ENCODE assay signal across 13 cellular contexts in genomic region chr2:77831068-77831467, GRCh38.
DNase-seq lines count a peak whose midpoint lies in the region; ATAC-seq, FAIRE-seq and TF ChIP-seq lines count a peak whose summit lies in the region.
"Had no signal": no experiment of that assay in that cellular context is flagged by ENCODE, and none has a peak within 500 bp of the region (broad histone marks: within the 10 kb centered on the region; RNA-seq: fewer than 3 reads in every experiment).

No MANE protein-coding gene starts in this region.

- no peak for TF ChIP-seq CTCF in left lung (IDR thresholded peaks at IDR 0.05)
- TF ChIP-seq CTCF in right atrium auricular region (IDR thresholded peaks at IDR 0.05), result no peak

- no peaks in the 10 kb centered on the region for H3K27me3 Mint-ChIP-seq in effector memory CD8-positive, alpha-beta T cell

- DNase-seq in H4 (ENCODE audit: low spot score) (peak; percentile 7), LoVo (ENCODE audit: low spot score) (peak; percentile 34), left lung (no peak), urothelium cell line (ENCODE audit: low spot score) (no peak), right atrium auricular region (ENCODE audit: low spot score) (no peak)
- no peak for DNase-seq in effector memory CD8-positive, alpha-beta T cell
- DNase-seq: DMS79, GOT3, HCEC 1CT, HFFc6 had no signal

- H3K4me1 Mint-ChIP-seq in effector memory CD8-positive, alpha-beta T cell (ENCODE audit: low read depth in 2 of 2), result no peaks in the 10 kb centered on the region

- no peak overlapping the region for H3K27ac ChIP-seq in left lung
- H3K27ac ChIP-seq in right atrium auricular region, result no peak overlapping the region
- H3K27ac ChIP-seq: BLaER1 had no signal

- H3K36me3 ChIP-seq in left lung (no peaks in the 10 kb centered on the region), right atrium auricular region (no peaks in the 10 kb centered on the region)
- H3K36me3 ChIP-seq: BLaER1 had no signal

- peaks cover 17 to 57% of the 10 kb centered on the region in 2 donors for H3K9me3 Mint-ChIP-seq in effector memory CD8-positive, alpha-beta T cell

- FAIRE-seq in urothelium cell line (lab: Jason Lieb, UNC), result peak; percentile 13
- FAIRE-seq: GM12891, HTR-8/SVneo had no signal

- H3K4me3 Mint-ChIP-seq in effector memory CD8-positive, alpha-beta T cell, result no peak overlapping the region
- H3K4me3 Mint-ChIP-seq: HFFc6 had no signal

- H3K4me1 ChIP-seq in left lung, result no peaks in the 10 kb centered on the region
- no peaks in the 10 kb centered on the region for H3K4me1 ChIP-seq in right atrium auricular region
- H3K4me1 ChIP-seq: BLaER1 had no signal

- peak; percentile 26 for ATAC-seq in left lung
- ATAC-seq in effector memory CD8-positive, alpha-beta T cell (replicated peaks), result no peak

- no peaks in the 10 kb centered on the region for H3K36me3 Mint-ChIP-seq in effector memory CD8-positive, alpha-beta T cell (ENCODE audit: insufficient read depth)

- intact Hi-C loops in left lung (cut with DNase I), result no loop called here

- no peak overlapping the region for H3K27ac Mint-ChIP-seq in effector memory CD8-positive, alpha-beta T cell
- H3K27ac Mint-ChIP-seq: HFFc6 had no signal

- no peaks in the 10 kb centered on the region for H3K27me3 ChIP-seq in left lung
- H3K27me3 ChIP-seq in right atrium auricular region, result no peaks in the 10 kb centered on the region
- H3K27me3 ChIP-seq: BLaER1 had no signal

- peaks cover 0 to 45% of the 10 kb centered on the region in 2 donors for H3K9me3 ChIP-seq in left lung
- H3K9me3 ChIP-seq in right atrium auricular region, result peaks cover 0 to 22% of the 10 kb centered on the region in 2 donors

- H3K4me3 ChIP-seq in left lung (no peak overlapping the region), right atrium auricular region (no peak overlapping the region)
- H3K4me3 ChIP-seq: BLaER1 had no signal

Comparison
In these comparisons a context has a peak if more than half of its experiments do, and no peak if none do; other contexts are left out.
1. DNase-seq: peak in H4 (single experiment) and LoVo (single experiment); none in left lung (0 of 2), urothelium cell line (single experiment), right atrium auricular region (single experiment) and effector memory CD8-positive, alpha-beta T cell (0 of 3).